Comparison of ENCODE assay signal across 8 cellular contexts in the genomic region with DNA sequence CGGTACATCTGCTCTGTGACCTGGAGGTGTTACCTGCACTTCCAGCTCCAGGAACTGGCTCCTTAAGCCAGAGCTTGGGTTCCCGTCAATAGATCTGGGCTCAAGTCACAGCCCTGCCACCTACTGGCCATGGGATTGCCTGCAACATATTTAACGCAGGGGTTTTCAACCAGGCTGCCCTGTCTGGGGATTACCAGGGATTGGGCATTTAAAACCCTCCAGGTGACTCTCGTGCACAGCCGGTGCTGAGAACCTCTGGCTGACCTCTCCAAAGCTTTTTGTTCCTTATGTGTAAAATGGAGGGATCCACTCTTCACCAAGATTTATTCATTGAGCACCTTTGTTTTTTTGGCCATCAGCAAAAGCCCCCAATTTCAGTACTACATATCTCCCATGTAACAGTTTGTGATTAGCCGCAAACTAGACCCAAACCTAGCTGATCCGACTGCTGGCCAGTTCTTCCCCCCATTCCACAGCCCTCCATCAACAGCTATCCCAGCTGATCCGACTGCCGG.
A peak's percentile ranks its signal among the peaks of the same experiment; 100 is the strongest.
DNase-seq lines count a peak whose midpoint lies in the region; ATAC-seq and TF ChIP-seq lines count a peak whose summit lies in the region.

No MANE protein-coding gene starts in this region.

- no peak overlapping the region for H2BK15ac ChIP-seq in neuronal stem cell (ENCODE audit: low read length)

- H3K9ac ChIP-seq in neuronal stem cell (ENCODE audit: low read depth, low read length, poor library complexity) = no peak overlapping the region
- H3K9ac ChIP-seq in stomach smooth muscle (ENCODE audit: low read length in 2 of 2) = peak overlapping the region in 1 of 2 donors; percentile 13

- H2BK12ac ChIP-seq in neuronal stem cell (ENCODE audit: low read length) = no peak overlapping the region

- H2AFZ ChIP-seq in neuronal stem cell (ENCODE audit: low read length) = no peak overlapping the region

- H3K27ac ChIP-seq in Peyer's patch (no peak overlapping the region), neuronal stem cell (replicated peaks; ENCODE audit: low read length) (no peak overlapping the region), stomach smooth muscle (ENCODE audit: low read length) (no peak overlapping the region)

- DNase-seq in DMS79 treated with DMSO at 0.1 percent for 48 hours (lab: John Stamatoyannopoulos, UW) = peak; percentile 96
- peak; percentile 50 for DNase-seq in Jurkat, Clone E6-1 (ENCODE audit: low read depth, low spot score)
- peak; percentile 72 to 93 (median 83) for DNase-seq in Peyer's patch
- peak; percentile 52 for DNase-seq in activated T-helper 1 cell treated with anti-CD3 and anti-CD28 coated beads, Interleukin-12 subunit alpha, Interleukin-12 subunit beta, Interleukin-2, Interleukin-4 antibody, amounts not matched to agents 30 ng/mL and 10 ng/mL and 1 ng/mL, durations not matched to agents 14 hours and 24 hours and 36 hours (ENCODE audit: low spot score)
- peak; percentile 77 for DNase-seq in fibroblast of the aortic adventitia (ENCODE audit: low read depth)
- peak; percentile 68 for DNase-seq in neuronal stem cell (ENCODE audit: low spot score)

- no peak overlapping the region for H3K4me3 ChIP-seq in Jurkat, Clone E6-1 (ENCODE audit: low read length)
- H3K4me3 ChIP-seq in Peyer's patch = no peak overlapping the region
- H3K4me3 ChIP-seq in fibroblast of the aortic adventitia (ENCODE audit: low read depth, low read length) = no peak overlapping the region
- H3K4me3 ChIP-seq in neuronal stem cell (ENCODE audit: low read length in 2 of 2) = no peak overlapping the region
- peak overlapping the region; percentile 3 to 13 for H3K4me3 ChIP-seq in stomach smooth muscle (ENCODE audit: low read length in 2 of 2)

- H3K4me1 ChIP-seq in Peyer's patch = peaks cover 0 to 24% (median 7%) of the 10 kb centered on the region in 4 donors
- H3K4me1 ChIP-seq in neuronal stem cell (ENCODE audit: control insufficient read depth in 2 of 2, insufficient read depth in 1 of 2, low read depth in 1 of 2, low read length in 2 of 2) = no peaks in the 10 kb centered on the region
- H3K4me1 ChIP-seq in stomach smooth muscle (ENCODE audit: control insufficient read depth, insufficient read depth, low read length) = no peaks in the 10 kb centered on the region

- intact Hi-C loops in activated T-helper 1 cell treated with anti-CD3 and anti-CD28 coated beads, Interleukin-12 subunit alpha, Interleukin-12 subunit beta, Interleukin-2, Interleukin-4 antibody, amounts not matched to agents 30 ng/mL and 10 ng/mL and 1 ng/mL, durations not matched to agents 14 hours and 24 hours and 36 hours (cut with micrococcal nuclease) = loop anchor here (1.0 to 5.0 kb wide), 6 partner anchors 79 to 501 kb away; no protein-coding TSS in a partner anchor

- WGBS in neuronal stem cell (ENCODE audit: extremely low coverage in 2 of 2, insufficient read length in 2 of 2, insufficient replicate concordance in 1 of 2), 2 donors = no CpG with 5 or more reads among the region's 9 CpGs

- H3K9me3 ChIP-seq in Peyer's patch = no peaks in the 10 kb centered on the region
- H3K9me3 ChIP-seq in neuronal stem cell (replicated peaks in 1 of 2; ENCODE audit: control insufficient read depth in 2 of 2, insufficient read depth in 1 of 2, low read depth in 1 of 2, low read length in 2 of 2) = peaks cover 0 to 1% of the 10 kb centered on the region in 2 donors
- no peaks in the 10 kb centered on the region for H3K9me3 ChIP-seq in stomach smooth muscle (ENCODE audit: control insufficient read depth in 2 of 2, low read length in 2 of 2)

- H3K23ac ChIP-seq in neuronal stem cell (ENCODE audit: low read depth, low read length, poor library complexity) = no peak overlapping the region

- H3K4ac ChIP-seq in neuronal stem cell (ENCODE audit: low read length) = no peak overlapping the region

- no peak for TF ChIP-seq POLR2A in Peyer's patch (IDR thresholded peaks at IDR 0.05)

- H3K27me3 Mint-ChIP-seq in activated T-helper 1 cell treated with anti-CD3 and anti-CD28 coated beads, Interleukin-12 subunit alpha, Interleukin-12 subunit beta, Interleukin-2, Interleukin-4 antibody, amounts not matched to agents 30 ng/mL and 10 ng/mL and 1 ng/mL, durations not matched to agents 14 hours and 24 hours and 36 hours (ENCODE audit: insufficient read depth) = peaks cover 5% of the 10 kb centered on the region

- H3K79me1 ChIP-seq in neuronal stem cell (ENCODE audit: low read depth, low read length) = no peaks in the 10 kb centered on the region

- H2BK5ac ChIP-seq in neuronal stem cell (ENCODE audit: low read length) = no peak overlapping the region

- H3K36me3 Mint-ChIP-seq in activated T-helper 1 cell treated with anti-CD3 and anti-CD28 coated beads, Interleukin-12 subunit alpha, Interleukin-12 subunit beta, Interleukin-2, Interleukin-4 antibody, amounts not matched to agents 30 ng/mL and 10 ng/mL and 1 ng/mL, durations not matched to agents 14 hours and 24 hours and 36 hours (ENCODE audit: low read depth) = no peaks in the 10 kb centered on the region

- no peak overlapping the region for H3K14ac ChIP-seq in neuronal stem cell (ENCODE audit: low read length)

- peak; percentile 96 for ATAC-seq in GM21528 (IDR thresholded peaks at IDR 0.05; ENCODE audit: low FRiP score, unreplicated experiment)

- no peak overlapping the region for H3K4me2 ChIP-seq in neuronal stem cell (ENCODE audit: insufficient read depth, low read length, poor library complexity, severe bottlenecking)

- TF ChIP-seq CTCF in Peyer's patch (IDR thresholded peaks at IDR 0.05) (peak; percentile 64 to 96 (median 92)), fibroblast of the aortic adventitia (IDR thresholded peaks at IDR 0.05; ENCODE audit: insufficient read depth, low read length) (peak; percentile 94)

- H2AK5ac ChIP-seq in neuronal stem cell (ENCODE audit: low read depth, low read length) = no peak overlapping the region

- H3K9me3 Mint-ChIP-seq in activated T-helper 1 cell treated with anti-CD3 and anti-CD28 coated beads, Interleukin-12 subunit alpha, Interleukin-12 subunit beta, Interleukin-2, Interleukin-4 antibody, amounts not matched to agents 30 ng/mL and 10 ng/mL and 1 ng/mL, durations not matched to agents 14 hours and 24 hours and 36 hours = no peaks in the 10 kb centered on the region

- H3K36me3 ChIP-seq in Peyer's patch (no peaks in the 10 kb centered on the region), neuronal stem cell (replicated peaks in 1 of 2; ENCODE audit: control insufficient read depth in 2 of 2, insufficient read depth in 2 of 2, low read length in 2 of 2) (no peaks in the 10 kb centered on the region), stomach smooth muscle (ENCODE audit: control insufficient read depth in 2 of 2, insufficient read depth in 2 of 2, low read length in 2 of 2) (no peaks in the 10 kb centered on the region)

- peaks cover 4% of the 10 kb centered on the region for H3K4me1 Mint-ChIP-seq in activated T-helper 1 cell treated with anti-CD3 and anti-CD28 coated beads, Interleukin-12 subunit alpha, Interleukin-12 subunit beta, Interleukin-2, Interleukin-4 antibody, amounts not matched to agents 30 ng/mL and 10 ng/mL and 1 ng/mL, durations not matched to agents 14 hours and 24 hours and 36 hours (ENCODE audit: low read depth)

- H4K8ac ChIP-seq in neuronal stem cell (ENCODE audit: low read depth, low read length) = no peak overlapping the region

- H3K27ac Mint-ChIP-seq in activated T-helper 1 cell treated with anti-CD3 and anti-CD28 coated beads, Interleukin-12 subunit alpha, Interleukin-12 subunit beta, Interleukin-2, Interleukin-4 antibody, amounts not matched to agents 30 ng/mL and 10 ng/mL and 1 ng/mL, durations not matched to agents 14 hours and 24 hours and 36 hours = no peak overlapping the region

- no peak overlapping the region for H2BK120ac ChIP-seq in neuronal stem cell (ENCODE audit: low read depth, low read length)

- no peak overlapping the region for H3K4me3 Mint-ChIP-seq in activated T-helper 1 cell treated with anti-CD3 and anti-CD28 coated beads, Interleukin-12 subunit alpha, Interleukin-12 subunit beta, Interleukin-2, Interleukin-4 antibody, amounts not matched to agents 30 ng/mL and 10 ng/mL and 1 ng/mL, durations not matched to agents 14 hours and 24 hours and 36 hours

- H3K27me3 ChIP-seq in Peyer's patch (no peaks in the 10 kb centered on the region), neuronal stem cell (ENCODE audit: control insufficient read depth in 3 of 3, insufficient read depth in 3 of 3, low read depth in 1 of 3, low read length in 3 of 3) (peaks cover 0 to 5% (median 0%) of the 10 kb centered on the region in 3 experiments), stomach smooth muscle (ENCODE audit: control insufficient read depth in 1 of 2, insufficient read depth in 2 of 2, low read length in 2 of 2) (peaks cover 0 to 2% of the 10 kb centered on the region in 2 donors)

- no peak overlapping the region for H4K91ac ChIP-seq in neuronal stem cell (ENCODE audit: low read depth, low read length, poor library complexity)

- H3K18ac ChIP-seq in neuronal stem cell (ENCODE audit: low read length) = no peak overlapping the region

Comparison
In these comparisons a context has a peak if more than half of its experiments do, and no peak if none do; other contexts are left out.
1. H3K4me3 ChIP-seq: peak in stomach smooth muscle (2 of 2); none in Jurkat, Clone E6-1 (single experiment), Peyer's patch (0 of 4), fibroblast of the aortic adventitia (single experiment) and neuronal stem cell (0 of 2).
2. Peak in every context shown above with its lines, with median percentiles within 50 percentile points of each other: DNase-seq.